In the genomic region with DNA sequence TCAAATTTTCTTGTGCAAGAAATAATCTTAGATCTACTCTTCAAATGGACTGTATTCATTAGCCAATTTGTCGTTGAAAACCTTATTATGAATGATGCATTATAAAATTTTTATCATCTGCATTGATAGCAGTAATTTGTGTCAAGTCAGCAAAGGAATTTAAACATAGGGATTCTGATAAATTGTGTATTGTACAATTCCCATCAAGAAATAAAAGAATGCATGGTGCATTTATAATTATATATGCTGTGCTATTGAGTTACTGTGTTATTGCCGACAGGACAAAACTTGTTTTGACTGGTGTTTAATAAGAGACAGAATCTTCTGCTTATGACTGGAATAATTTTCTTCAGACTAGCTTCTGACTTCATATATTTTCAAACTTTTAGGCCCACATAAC, we compare ENCODE assay signal across 7 cellular contexts.
"Had no signal": no experiment of that assay in that cellular context is flagged by ENCODE, and none has a peak within 500 bp of the region (broad histone marks: within the 10 kb centered on the region; RNA-seq: fewer than 3 reads in every experiment).

No MANE protein-coding gene starts in this region.

- H3K4me3 ChIP-seq: GM23338 had no signal

- H2AFZ ChIP-seq: GM23338 had no signal

- DNase-seq: H9, HCEC 1CT, KBM-7 had no signal

- H3K4me2 ChIP-seq: GM23338 had no signal

- ATAC-seq: GM23338 had no signal

- FAIRE-seq: H1, H54, HTR-8/SVneo had no signal
